ENCODE assay signal across 1 cellular context in genomic region chr1:38941527-38942019, GRCh38.
TF ChIP-seq lines count a peak whose summit lies in the region.

RHBDL2 (minus strand) TSS chr1:38941830; CDS start chr1:38919212, 22,618 bp downstream.

TF ChIP-seq in SK-N-SH treated with all-trans-retinoic acid at 6 μM for 48 hours, 23 proteins besides CTCF, POLR2A, EP300 and RAD21 (continued from another document):
- no peak for TF ChIP-seq POU6F1 (CRISPR knock-in tag; IDR thresholded peaks at IDR 0.05; ENCODE audit: borderline replicate concordance, low read depth)
